In the genomic region with DNA sequence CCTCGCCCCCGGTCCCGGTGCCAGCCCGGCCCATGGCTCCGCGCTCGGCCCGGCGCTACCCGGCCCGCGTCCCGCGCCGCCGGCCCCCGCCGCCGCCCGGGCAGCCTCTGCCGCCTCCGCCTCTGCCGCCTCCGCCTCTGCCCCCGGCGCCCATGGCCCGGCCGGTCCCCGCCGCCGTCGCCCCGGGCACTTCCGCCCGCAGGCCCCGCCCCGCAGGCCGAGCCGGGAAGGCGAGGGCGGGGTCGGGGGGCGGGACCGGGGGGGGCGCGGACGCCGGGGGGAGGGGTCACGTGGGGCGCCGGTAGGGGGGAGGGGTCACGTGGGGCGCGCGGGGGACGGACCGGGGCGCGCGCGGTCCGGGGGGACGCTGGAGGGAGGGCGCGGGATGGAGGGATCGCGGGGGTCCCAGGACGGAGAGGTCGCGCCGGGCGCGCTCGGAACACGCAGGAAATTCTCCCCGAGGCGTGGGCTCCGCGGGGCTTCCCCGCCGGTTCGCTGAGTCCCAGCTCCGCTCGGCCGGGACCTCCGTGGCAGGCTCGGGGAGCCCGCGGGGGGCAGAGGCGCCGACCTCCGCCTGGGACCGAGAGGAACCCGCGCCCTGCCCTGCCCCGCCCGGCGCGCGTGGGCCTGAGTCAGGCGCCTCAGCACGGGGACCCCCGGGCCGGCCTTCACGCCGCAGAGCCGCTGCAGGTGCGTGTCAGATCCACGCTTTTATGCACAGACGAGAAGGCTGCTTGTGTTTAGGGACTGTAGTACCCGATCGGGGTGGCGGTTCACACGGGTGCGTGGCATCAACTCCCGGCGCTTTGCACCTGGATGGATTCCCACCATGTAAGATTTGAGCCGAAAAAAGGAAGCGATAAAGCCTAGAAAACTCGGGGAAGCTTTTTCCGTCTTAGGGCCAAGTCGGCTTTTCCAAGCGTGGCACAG, we compare ENCODE assay signal across 1 cellular context.
A peak's percentile ranks its signal among the peaks of the same experiment; 100 is the strongest.
TF ChIP-seq lines count a peak whose summit lies in the region.

A gene with protein sequence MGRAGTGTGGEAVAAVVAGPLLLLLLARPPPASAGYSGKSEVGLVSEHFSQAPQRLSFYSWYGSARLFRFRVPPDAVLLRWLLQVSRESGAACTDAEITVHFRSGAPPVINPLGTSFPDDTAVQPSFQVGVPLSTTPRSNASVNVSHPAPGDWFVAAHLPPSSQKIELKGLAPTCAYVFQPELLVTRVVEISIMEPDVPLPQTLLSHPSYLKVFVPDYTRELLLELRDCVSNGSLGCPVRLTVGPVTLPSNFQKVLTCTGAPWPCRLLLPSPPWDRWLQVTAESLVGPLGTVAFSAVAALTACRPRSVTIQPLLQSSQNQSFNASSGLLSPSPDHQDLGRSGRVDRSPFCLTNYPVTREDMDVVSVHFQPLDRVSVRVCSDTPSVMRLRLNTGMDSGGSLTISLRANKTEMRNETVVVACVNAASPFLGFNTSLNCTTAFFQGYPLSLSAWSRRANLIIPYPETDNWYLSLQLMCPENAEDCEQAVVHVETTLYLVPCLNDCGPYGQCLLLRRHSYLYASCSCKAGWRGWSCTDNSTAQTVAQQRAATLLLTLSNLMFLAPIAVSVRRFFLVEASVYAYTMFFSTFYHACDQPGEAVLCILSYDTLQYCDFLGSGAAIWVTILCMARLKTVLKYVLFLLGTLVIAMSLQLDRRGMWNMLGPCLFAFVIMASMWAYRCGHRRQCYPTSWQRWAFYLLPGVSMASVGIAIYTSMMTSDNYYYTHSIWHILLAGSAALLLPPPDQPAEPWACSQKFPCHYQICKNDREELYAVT (minus strand): TSS at position 191 of the 930 bp plus-strand sequence. CDS start 157 bp downstream, at position 34.

TF ChIP-seq in HepG2, 621 proteins besides CTCF, POLR2A, EP300 and RAD21 (continued from another document and continues in another):
- TF ChIP-seq, protein P1, sequence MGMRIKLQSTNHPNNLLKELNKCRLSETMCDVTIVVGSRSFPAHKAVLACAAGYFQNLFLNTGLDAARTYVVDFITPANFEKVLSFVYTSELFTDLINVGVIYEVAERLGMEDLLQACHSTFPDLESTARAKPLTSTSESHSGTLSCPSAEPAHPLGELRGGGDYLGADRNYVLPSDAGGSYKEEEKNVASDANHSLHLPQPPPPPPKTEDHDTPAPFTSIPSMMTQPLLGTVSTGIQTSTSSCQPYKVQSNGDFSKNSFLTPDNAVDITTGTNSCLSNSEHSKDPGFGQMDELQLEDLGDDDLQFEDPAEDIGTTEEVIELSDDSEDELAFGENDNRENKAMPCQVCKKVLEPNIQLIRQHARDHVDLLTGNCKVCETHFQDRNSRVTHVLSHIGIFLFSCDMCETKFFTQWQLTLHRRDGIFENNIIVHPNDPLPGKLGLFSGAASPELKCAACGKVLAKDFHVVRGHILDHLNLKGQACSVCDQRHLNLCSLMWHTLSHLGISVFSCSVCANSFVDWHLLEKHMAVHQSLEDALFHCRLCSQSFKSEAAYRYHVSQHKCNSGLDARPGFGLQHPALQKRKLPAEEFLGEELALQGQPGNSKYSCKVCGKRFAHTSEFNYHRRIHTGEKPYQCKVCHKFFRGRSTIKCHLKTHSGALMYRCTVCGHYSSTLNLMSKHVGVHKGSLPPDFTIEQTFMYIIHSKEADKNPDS (CRISPR knock-in tag; IDR thresholded peaks at IDR 0.05), result no peak
- TF ChIP-seq ZNF816 (CRISPR knock-in tag; IDR thresholded peaks at IDR 0.05; ENCODE audit: borderline replicate concordance) (no peak), ZNF776 (CRISPR knock-in tag; IDR thresholded peaks at IDR 0.05) (peak; percentile 61; the same call in 1 of the 2 replicates), POLR2G (IDR thresholded peaks at IDR 0.05; ENCODE audit: low read depth, low read length) (peak; percentile 66), GATAD2A (CRISPR knock-in tag; IDR thresholded peaks at IDR 0.05) (no peak), SSRP1 (CRISPR knock-in tag; IDR thresholded peaks at IDR 0.05) (no peak), YEATS4 (CRISPR knock-in tag; IDR thresholded peaks at IDR 0.05; ENCODE audit: borderline replicate concordance) (peak; percentile 40; the same call in 1 of the 2 replicates), ZNF780A (CRISPR knock-in tag; IDR thresholded peaks at IDR 0.05) (no peak), ZEB1 (IDR thresholded peaks at IDR 0.05; ENCODE audit: insufficient replicate concordance, low read depth) (no peak), ZFP41 (CRISPR knock-in tag; IDR thresholded peaks at IDR 0.05; ENCODE audit: borderline replicate concordance) (no peak), ZSCAN30 (CRISPR knock-in tag; IDR thresholded peaks at IDR 0.05) (no peak), SALL1 (CRISPR knock-in tag; IDR thresholded peaks at IDR 0.05) (peak; percentile 47; the same call in 1 of the 2 replicates), ZNF768 (CRISPR knock-in tag; IDR thresholded peaks at IDR 0.05) (0 out of 2 replicates have a peak, but pooled peaks have one; percentile 25), TBX2 (CRISPR knock-in tag; IDR thresholded peaks at IDR 0.05; ENCODE audit: borderline replicate concordance) (0 out of 2 replicates have a peak, but pooled peaks have one; percentile 30), GABPA (IDR thresholded peaks at IDR 0.05; ENCODE audit: low read depth, low read length) (peak; percentile 64), GABPA (CRISPR knock-in tag; IDR thresholded peaks at IDR 0.05; ENCODE audit: low read depth) (no peak), KDM2A (CRISPR knock-in tag; IDR thresholded peaks at IDR 0.05; ENCODE audit: borderline replicate concordance, low read depth) (no peak), CAMTA2 (CRISPR knock-in tag; IDR thresholded peaks at IDR 0.05; ENCODE audit: borderline replicate concordance) (peak; percentile 71; the same call in 1 of the 2 replicates), ZNF670 (CRISPR knock-in tag; IDR thresholded peaks at IDR 0.05; ENCODE audit: borderline replicate concordance) (no peak), SETDB1 (CRISPR knock-in tag; IDR thresholded peaks at IDR 0.05; ENCODE audit: borderline replicate concordance) (no peak), ZMYM2 (CRISPR knock-in tag; IDR thresholded peaks at IDR 0.05) (no peak), PHF8 (CRISPR knock-in tag; IDR thresholded peaks at IDR 0.05) (peak; percentile 38; the same call in 1 of the 2 replicates), SIN3A (IDR thresholded peaks at IDR 0.05; ENCODE audit: borderline replicate concordance, low read depth, low read length) (peak; percentile 57; the same call in 1 of the 2 replicates), DPF2 (CRISPR knock-in tag; IDR thresholded peaks at IDR 0.05; ENCODE audit: borderline replicate concordance, low read depth) (no peak), ZNF7 (CRISPR knock-in tag; IDR thresholded peaks at IDR 0.05) (no peak), PCBP1 (IDR thresholded peaks at IDR 0.05; ENCODE audit: borderline replicate concordance, low read depth, low read length) (no peak), MIER2 (CRISPR knock-in tag; IDR thresholded peaks at IDR 0.05) (no peak), SIX1 (CRISPR knock-in tag; IDR thresholded peaks at IDR 0.05; ENCODE audit: borderline replicate concordance) (no peak), NR2F1 (CRISPR knock-in tag; IDR thresholded peaks at IDR 0.05) (no peak), SP2 (CRISPR knock-in tag; IDR thresholded peaks at IDR 0.05) (no peak), ZNF674 (CRISPR knock-in tag; IDR thresholded peaks at IDR 0.05; ENCODE audit: low read depth) (no peak), HNRNPH1 (optimal IDR thresholded peaks at IDR 0.05; ENCODE audit: low read depth, low read length) (peak; percentile 53), BCL6 (CRISPR knock-in tag; IDR thresholded peaks at IDR 0.05) (no peak), ZBTB7B (CRISPR knock-in tag; IDR thresholded peaks at IDR 0.05) (0 out of 2 replicates have a peak, but pooled peaks have one; percentile 59), ZNF382 (CRISPR knock-in tag; IDR thresholded peaks at IDR 0.05; ENCODE audit: borderline replicate concordance) (no peak), ZNF326 (CRISPR knock-in tag; IDR thresholded peaks at IDR 0.05; ENCODE audit: borderline replicate concordance) (no peak), NRL (CRISPR knock-in tag; IDR thresholded peaks at IDR 0.05; ENCODE audit: borderline replicate concordance) (0 out of 2 replicates have a peak, but pooled peaks have one; percentile 55), RBFOX2 (IDR thresholded peaks at IDR 0.05; ENCODE audit: low read depth, low read length) (peak; percentile 68; the same call in 1 of the 2 replicates), MBNL3 (CRISPR knock-in tag; conservative IDR thresholded peaks at IDR 0.05) (no peak), ZNF546 (CRISPR knock-in tag; conservative IDR thresholded peaks at IDR 0.05) (no peak), FOXO1 (CRISPR knock-in tag; IDR thresholded peaks at IDR 0.05) (no peak)
- TF ChIP-seq, protein P2, sequence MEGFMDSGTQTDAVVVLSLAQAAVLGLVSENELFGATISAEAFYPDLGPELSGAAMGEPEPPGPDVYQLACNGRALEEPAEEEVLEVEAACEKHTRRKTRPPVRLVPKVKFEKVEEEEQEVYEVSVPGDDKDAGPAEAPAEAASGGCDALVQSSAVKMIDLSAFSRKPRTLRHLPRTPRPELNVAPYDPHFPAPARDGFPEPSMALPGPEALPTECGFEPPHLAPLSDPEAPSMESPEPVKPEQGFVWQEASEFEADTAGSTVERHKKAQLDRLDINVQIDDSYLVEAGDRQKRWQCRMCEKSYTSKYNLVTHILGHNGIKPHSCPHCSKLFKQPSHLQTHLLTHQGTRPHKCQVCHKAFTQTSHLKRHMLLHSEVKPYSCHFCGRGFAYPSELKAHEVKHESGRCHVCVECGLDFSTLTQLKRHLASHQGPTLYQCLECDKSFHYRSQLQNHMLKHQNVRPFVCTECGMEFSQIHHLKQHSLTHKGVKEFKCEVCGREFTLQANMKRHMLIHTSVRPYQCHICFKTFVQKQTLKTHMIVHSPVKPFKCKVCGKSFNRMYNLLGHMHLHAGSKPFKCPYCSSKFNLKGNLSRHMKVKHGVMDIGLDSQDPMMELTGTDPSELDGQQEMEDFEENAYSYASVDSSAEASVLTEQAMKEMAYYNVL (CRISPR knock-in tag; IDR thresholded peaks at IDR 0.05; ENCODE audit: borderline replicate concordance), result no peak
- TF ChIP-seq, protein P3, sequence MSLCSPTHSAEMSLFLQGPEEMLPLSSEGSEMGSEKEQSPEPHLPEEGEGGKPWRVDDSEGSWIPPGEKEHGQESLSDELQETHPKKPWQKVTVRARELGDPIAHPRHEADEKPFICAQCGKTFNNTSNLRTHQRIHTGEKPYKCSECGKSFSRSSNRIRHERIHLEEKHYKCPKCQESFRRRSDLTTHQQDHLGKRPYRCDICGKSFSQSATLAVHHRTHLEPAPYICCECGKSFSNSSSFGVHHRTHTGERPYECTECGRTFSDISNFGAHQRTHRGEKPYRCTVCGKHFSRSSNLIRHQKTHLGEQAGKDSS (CRISPR knock-in tag; IDR thresholded peaks at IDR 0.05; ENCODE audit: borderline replicate concordance, low read depth), result peak; percentile 81; the same call in 1 of the 2 replicates
- TF ChIP-seq, protein P4, sequence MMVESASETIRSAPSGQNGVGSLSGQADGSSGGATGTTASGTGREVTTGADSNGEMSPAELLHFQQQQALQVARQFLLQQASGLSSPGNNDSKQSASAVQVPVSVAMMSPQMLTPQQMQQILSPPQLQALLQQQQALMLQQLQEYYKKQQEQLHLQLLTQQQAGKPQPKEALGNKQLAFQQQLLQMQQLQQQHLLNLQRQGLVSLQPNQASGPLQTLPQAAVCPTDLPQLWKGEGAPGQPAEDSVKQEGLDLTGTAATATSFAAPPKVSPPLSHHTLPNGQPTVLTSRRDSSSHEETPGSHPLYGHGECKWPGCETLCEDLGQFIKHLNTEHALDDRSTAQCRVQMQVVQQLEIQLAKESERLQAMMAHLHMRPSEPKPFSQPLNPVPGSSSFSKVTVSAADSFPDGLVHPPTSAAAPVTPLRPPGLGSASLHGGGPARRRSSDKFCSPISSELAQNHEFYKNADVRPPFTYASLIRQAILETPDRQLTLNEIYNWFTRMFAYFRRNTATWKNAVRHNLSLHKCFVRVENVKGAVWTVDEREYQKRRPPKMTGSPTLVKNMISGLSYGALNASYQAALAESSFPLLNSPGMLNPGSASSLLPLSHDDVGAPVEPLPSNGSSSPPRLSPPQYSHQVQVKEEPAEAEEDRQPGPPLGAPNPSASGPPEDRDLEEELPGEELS (CRISPR knock-in tag; IDR thresholded peaks at IDR 0.05), result no peak
- TF ChIP-seq, protein P5, sequence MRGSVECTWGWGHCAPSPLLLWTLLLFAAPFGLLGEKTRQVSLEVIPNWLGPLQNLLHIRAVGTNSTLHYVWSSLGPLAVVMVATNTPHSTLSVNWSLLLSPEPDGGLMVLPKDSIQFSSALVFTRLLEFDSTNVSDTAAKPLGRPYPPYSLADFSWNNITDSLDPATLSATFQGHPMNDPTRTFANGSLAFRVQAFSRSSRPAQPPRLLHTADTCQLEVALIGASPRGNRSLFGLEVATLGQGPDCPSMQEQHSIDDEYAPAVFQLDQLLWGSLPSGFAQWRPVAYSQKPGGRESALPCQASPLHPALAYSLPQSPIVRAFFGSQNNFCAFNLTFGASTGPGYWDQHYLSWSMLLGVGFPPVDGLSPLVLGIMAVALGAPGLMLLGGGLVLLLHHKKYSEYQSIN (CRISPR knock-in tag; IDR thresholded peaks at IDR 0.05; ENCODE audit: borderline replicate concordance), result no peak
- TF ChIP-seq, protein P6, sequence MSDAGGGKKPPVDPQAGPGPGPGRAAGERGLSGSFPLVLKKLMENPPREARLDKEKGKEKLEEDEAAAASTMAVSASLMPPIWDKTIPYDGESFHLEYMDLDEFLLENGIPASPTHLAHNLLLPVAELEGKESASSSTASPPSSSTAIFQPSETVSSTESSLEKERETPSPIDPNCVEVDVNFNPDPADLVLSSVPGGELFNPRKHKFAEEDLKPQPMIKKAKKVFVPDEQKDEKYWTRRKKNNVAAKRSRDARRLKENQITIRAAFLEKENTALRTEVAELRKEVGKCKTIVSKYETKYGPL (CRISPR knock-in tag; IDR thresholded peaks at IDR 0.05), result no peak
- TF ChIP-seq, protein P7, sequence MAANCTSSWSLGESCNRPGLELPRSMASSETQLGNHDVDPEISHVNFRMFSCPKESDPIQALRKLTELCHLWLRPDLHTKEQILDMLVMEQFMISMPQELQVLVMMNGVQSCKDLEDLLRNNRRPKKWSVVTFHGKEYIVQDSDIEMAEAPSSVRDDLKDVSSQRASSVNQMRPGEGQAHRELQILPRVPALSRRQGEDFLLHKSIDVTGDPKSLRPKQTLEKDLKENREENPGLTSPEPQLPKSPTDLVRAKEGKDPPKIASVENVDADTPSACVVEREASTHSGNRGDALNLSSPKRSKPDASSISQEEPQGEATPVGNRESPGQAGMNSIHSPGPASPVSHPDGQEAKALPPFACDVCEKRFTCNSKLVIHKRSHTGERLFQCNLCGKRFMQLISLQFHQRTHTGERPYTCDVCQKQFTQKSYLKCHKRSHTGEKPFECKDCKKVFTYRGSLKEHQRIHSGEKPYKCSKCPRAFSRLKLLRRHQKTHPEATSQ (CRISPR knock-in tag; IDR thresholded peaks at IDR 0.05; ENCODE audit: borderline replicate concordance), result no peak
- TF ChIP-seq, protein P8, sequence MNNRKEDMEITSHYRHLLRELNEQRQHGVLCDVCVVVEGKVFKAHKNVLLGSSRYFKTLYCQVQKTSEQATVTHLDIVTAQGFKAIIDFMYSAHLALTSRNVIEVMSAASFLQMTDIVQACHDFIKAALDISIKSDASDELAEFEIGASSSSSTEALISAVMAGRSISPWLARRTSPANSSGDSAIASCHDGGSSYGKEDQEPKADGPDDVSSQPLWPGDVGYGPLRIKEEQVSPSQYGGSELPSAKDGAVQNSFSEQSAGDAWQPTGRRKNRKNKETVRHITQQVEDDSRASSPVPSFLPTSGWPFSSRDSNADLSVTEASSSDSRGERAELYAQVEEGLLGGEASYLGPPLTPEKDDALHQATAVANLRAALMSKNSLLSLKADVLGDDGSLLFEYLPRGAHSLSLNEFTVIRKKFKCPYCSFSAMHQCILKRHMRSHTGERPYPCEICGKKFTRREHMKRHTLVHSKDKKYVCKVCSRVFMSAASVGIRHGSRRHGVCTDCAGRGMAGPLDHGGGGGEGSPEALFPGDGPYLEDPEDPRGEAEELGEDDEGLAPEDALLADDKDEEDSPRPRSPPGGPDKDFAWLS (CRISPR knock-in tag; IDR thresholded peaks at IDR 0.05; ENCODE audit: borderline replicate concordance), result no peak
